ENCODE assay signal across 27 cellular contexts in the genomic region with DNA sequence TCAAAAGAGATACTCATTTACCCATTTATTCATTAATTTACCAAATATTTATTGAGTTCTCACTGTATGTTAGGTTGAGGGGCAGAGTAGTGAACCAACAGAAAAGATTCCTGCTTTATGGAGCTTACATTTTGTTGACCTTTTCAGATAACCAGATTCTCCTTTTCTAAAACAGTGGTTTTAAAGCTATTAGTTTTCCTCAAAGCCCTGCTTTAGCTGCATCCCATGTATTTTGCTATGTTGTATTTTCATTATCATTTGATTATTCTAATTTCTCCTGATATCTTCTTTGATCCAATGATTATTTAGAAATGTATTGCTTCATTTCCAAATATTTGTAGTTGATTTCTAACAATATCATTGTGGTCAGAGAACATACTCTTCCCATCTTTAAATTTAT.
"Had no signal": no experiment of that assay in that cellular context is flagged by ENCODE, and none has a peak within 500 bp of the region (broad histone marks: within the 10 kb centered on the region; RNA-seq: fewer than 3 reads in every experiment).

No MANE protein-coding gene starts in this region.

- H3K27ac ChIP-seq: colonic mucosa, coronary artery, dorsolateral prefrontal cortex, epithelial cell of prostate, esophagus muscularis mucosa, esophagus squamous epithelium, foreskin keratinocyte, gastrocnemius medialis, gastroesophageal sphincter, heart left ventricle, heart right ventricle had no signal

- H3K36me3 ChIP-seq: colonic mucosa, esophagus squamous epithelium, gastrocnemius medialis had no signal

- H3K4me1 ChIP-seq: colonic mucosa, esophagus squamous epithelium, foreskin keratinocyte had no signal

- ATAC-seq: effector memory CD8-positive, alpha-beta T cell; esophagus mucosa; foreskin keratinocyte; gastrocnemius medialis; gastroesophageal sphincter; heart left ventricle; heart right ventricle had no signal

- DNase-seq: colonic mucosa; cortex of kidney; dermis blood vessel endothelial cell; dorsolateral prefrontal cortex; effector CD4-positive, alpha-beta T cell; effector CD8-positive, alpha-beta T cell; effector memory CD4-positive, alpha-beta T cell; effector memory CD8-positive, alpha-beta T cell; erythroblast; esophagus squamous epithelium; foreskin fibroblast; foreskin keratinocyte; foreskin melanocyte; gastrocnemius medialis; glutamatergic neuron; head of caudate nucleus; heart left ventricle; heart right ventricle had no signal

- H3K9me3 ChIP-seq: colonic mucosa, gastrocnemius medialis had no signal

- H3K27ac Mint-ChIP-seq: dendritic cell treated with granulocyte-macrophage colony-stimulating factor and Interleukin-4, amounts not matched to agents 40 ng/mL and 50 ng/mL, for 4 days; effector memory CD8-positive, alpha-beta T cell had no signal

- H3K4me3 Mint-ChIP-seq: dendritic cell treated with granulocyte-macrophage colony-stimulating factor and Interleukin-4, amounts not matched to agents 40 ng/mL and 50 ng/mL, for 4 days; effector memory CD8-positive, alpha-beta T cell had no signal

- H3K9me3 Mint-ChIP-seq: dendritic cell treated with granulocyte-macrophage colony-stimulating factor and Interleukin-4, amounts not matched to agents 40 ng/mL and 50 ng/mL, for 4 days had no signal

- FAIRE-seq: colon, endometrium, frontal cortex had no signal

- H3K27me3 ChIP-seq: colonic mucosa, dorsolateral prefrontal cortex, esophagus muscularis mucosa, esophagus squamous epithelium, gastrocnemius medialis, gastroesophageal sphincter, heart left ventricle, heart right ventricle had no signal

- H3K4me3 ChIP-seq: colonic mucosa, coronary artery, dorsolateral prefrontal cortex, esophagus muscularis mucosa, esophagus squamous epithelium, gastrocnemius medialis, gastroesophageal sphincter, heart left ventricle, heart right ventricle had no signal
